Comparison of ENCODE assay signal across 10 cellular contexts in genomic region chr19:29429021-29429420, GRCh38.
"Had no signal": no experiment of that assay in that cellular context is flagged by ENCODE, and none has a peak within 500 bp of the region (broad histone marks: within the 10 kb centered on the region; RNA-seq: fewer than 3 reads in every experiment).

No MANE protein-coding gene starts in this region.

- H2AFZ ChIP-seq: GM23338 had no signal

- ATAC-seq: GM23338, HepG2, K562 had no signal

- H3K4me2 ChIP-seq: GM23338 had no signal

- H3K4me3 Mint-ChIP-seq: GM23338, H9, HFFc6 had no signal

- H3K27ac Mint-ChIP-seq: GM23338, H9, HFFc6 had no signal

- H3K4me1 Mint-ChIP-seq: GM23338 had no signal

- H3K4me3 ChIP-seq: GM23338, K562 had no signal

- DNase-seq: H9, HCEC 1CT, HFFc6, KG1 had no signal

- FAIRE-seq: H1, H54, HepG2, K562 had no signal

- H3K27ac ChIP-seq: HL-60 had no signal
